11 cellular contexts compared by ENCODE assay signal in genomic region chr12:92717202-92717601, GRCh38. TPM values are rescaled to one million over a fixed set of nuclear protein-coding genes. Genes with fewer than 3 reads are reported as not detected.
DNase-seq lines count a peak whose midpoint lies in the region; ATAC-seq and TF ChIP-seq lines count a peak whose summit lies in the region.
"Had no signal": no experiment of that assay in that cellular context is flagged by ENCODE, and none has a peak within 500 bp of the region (broad histone marks: within the 10 kb centered on the region; RNA-seq: fewer than 3 reads in every experiment).

No MANE protein-coding gene starts in this region.

- POLR2A ChIA-PET in A673 (lab: Charles Lee; ENCODE audit: low non-redundant PET): no interaction called here
- POLR2A ChIA-PET in SK-N-SH (lab: Yijun Ruan, JAX): no interaction called here

- H3K4me2 ChIP-seq in GM23338 (peak overlapping the region; percentile 15; the same call in 1 of the 2 replicates), SK-N-SH (no peak overlapping the region)

- no peaks in the 10 kb centered on the region for H3K36me3 ChIP-seq in A673 (ENCODE audit: insufficient read depth, low read length, poor library complexity, severe bottlenecking)
- H3K36me3 ChIP-seq in GM23338 (ENCODE audit: insufficient read depth): no peaks in the 10 kb centered on the region
- no peaks in the 10 kb centered on the region for H3K36me3 ChIP-seq in SK-N-SH (replicated peaks in 1 of 2; ENCODE audit: control insufficient read depth in 1 of 2, insufficient read depth in 2 of 2, low read length in 1 of 2)
- H3K36me3 ChIP-seq: gastroesophageal sphincter had no signal

- H2AFZ ChIP-seq in GM23338 (peak overlapping the region; percentile 18; the same call in 1 of the 2 replicates), SK-N-SH (ENCODE audit: low read depth) (no peak overlapping the region)

- peak; percentile 45 for TF ChIP-seq RAD21 in SK-N-SH (IDR thresholded peaks at IDR 0.05; ENCODE audit: low read length)

- H3K9me2 ChIP-seq in GM23338 (ENCODE audit: insufficient read depth): no peaks in the 10 kb centered on the region
- no peaks in the 10 kb centered on the region for H3K9me2 ChIP-seq in SK-N-SH

- no peak overlapping the region for H3K4me3 Mint-ChIP-seq in GM23338

- TF ChIP-seq CTCF in A673 (conservative IDR thresholded peaks at IDR 0.05; ENCODE audit: low read depth, low read length) (peak; percentile 83), GM23338 (conservative IDR thresholded peaks at IDR 0.05; ENCODE audit: low read depth in 2 of 2) (peak; percentile 71 to 81), SK-N-SH (IDR thresholded peaks at IDR 0.05) (peak; percentile 53)

- H3K27me3 Mint-ChIP-seq in GM23338 (ENCODE audit: insufficient read depth, low read depth, poor library complexity): peaks cover 7% of the 10 kb centered on the region

- peaks cover 5% of the 10 kb centered on the region; the same call in 2 of the 3 replicates for H3K36me3 Mint-ChIP-seq in GM23338 (ENCODE audit: low read depth)

- H3K27me3 ChIP-seq in A673 (replicated peaks; ENCODE audit: insufficient read depth, low read depth, low read length, poor library complexity) (no peaks in the 10 kb centered on the region), GM23338 (ENCODE audit: insufficient read depth) (no peaks in the 10 kb centered on the region), SK-N-SH (ENCODE audit: insufficient read depth) (no peaks in the 10 kb centered on the region)
- H3K27me3 ChIP-seq: gastroesophageal sphincter had no signal

- peak; percentile 58 for ATAC-seq in GM23338
- ATAC-seq: gastroesophageal sphincter had no signal

- peaks cover 4% of the 10 kb centered on the region for H3K4me1 ChIP-seq in A673 (ENCODE audit: insufficient read depth, low read length, poor library complexity, severe bottlenecking)
- no peaks in the 10 kb centered on the region for H3K4me1 ChIP-seq in GM23338 (ENCODE audit: insufficient read depth)
- no peaks in the 10 kb centered on the region; a peak in 1 of 4 replicates for H3K4me1 ChIP-seq in SK-N-SH (ENCODE audit: control insufficient read depth in 1 of 2, insufficient read depth in 2 of 2, low read depth in 1 of 2, low read length in 1 of 2)
- H3K4me1 ChIP-seq: gastroesophageal sphincter had no signal

- peak; percentile 77 for DNase-seq in A673 (ENCODE audit: low spot score)
- DNase-seq in GM23338 (ENCODE audit: low spot score): peak; percentile 74
- DNase-seq in SK-N-SH: peak; percentile 4
- DNase-seq in glomerular endothelial cell (ENCODE audit: extremely low read depth, low read depth, low spot score): peak; percentile 45
- DNase-seq in germinal center (ENCODE audit: low spot score): no peak
- DNase-seq in T-helper 9 cell: no peak
- no peak for DNase-seq in activated naive CD4-positive, alpha-beta T cell treated with Interleukin-2 at 50 U/mL for 16 hours
- no peak for DNase-seq in glomerular visceral epithelial cell (ENCODE audit: extremely low spot score)
- DNase-seq: stimulated activated CD4-positive, alpha-beta T cell treated with anti-CD3 and anti-CD28 coated beads, Interleukin-12 subunit alpha, Interleukin-12 subunit beta, amount 100 ng/mL, for 4 hours had no signal

- H4K20me1 ChIP-seq in GM23338 (replicated peaks; ENCODE audit: insufficient read depth) (no peaks in the 10 kb centered on the region), SK-N-SH (ENCODE audit: insufficient read depth) (no peaks in the 10 kb centered on the region)

- no TSS peak for BruUV-seq in A673 (replicated peaks; lab: Mats Ljungman, UMichigan)

- H3K27ac ChIP-seq in A673 (ENCODE audit: low read depth, low read length, poor library complexity, severe bottlenecking) (no peak overlapping the region), GM23338 (ENCODE audit: low read depth) (no peak overlapping the region), SK-N-SH (ENCODE audit: low read depth in 2 of 2, low read length in 1 of 2) (no peak overlapping the region)
- H3K27ac ChIP-seq: gastroesophageal sphincter had no signal

- H3K79me2 ChIP-seq in GM23338 (replicated peaks; ENCODE audit: insufficient read depth): no peaks in the 10 kb centered on the region
- no peaks in the 10 kb centered on the region for H3K79me2 ChIP-seq in SK-N-SH (ENCODE audit: insufficient read depth)

- TF ChIP-seq EP300 in SK-N-SH (IDR thresholded peaks at IDR 0.05; ENCODE audit: borderline replicate concordance in 1 of 2, low read depth in 1 of 2, low read length in 1 of 2): no peak

- H3K9me3 ChIP-seq in A673 (ENCODE audit: low read depth, low read length, poor library complexity, severe bottlenecking) (no peaks in the 10 kb centered on the region), SK-N-SH (no peaks in the 10 kb centered on the region)
- H3K9me3 ChIP-seq: gastroesophageal sphincter had no signal

- H3K4me1 Mint-ChIP-seq in GM23338: peaks cover 12% of the 10 kb centered on the region; the same call in 2 of the 3 replicates

- H3K4me3 ChIP-seq in A673 (ENCODE audit: low read depth, low read length, poor library complexity, severe bottlenecking) (no peak overlapping the region), GM23338 (no peak overlapping the region), SK-N-SH (ENCODE audit: low read depth in 2 of 2, low read length in 1 of 2) (no peak overlapping the region)
- H3K4me3 ChIP-seq: gastroesophageal sphincter had no signal

- H3F3A ChIP-seq in GM23338 (replicated peaks; ENCODE audit: low read depth) (no peaks in the 10 kb centered on the region), SK-N-SH (replicated peaks; ENCODE audit: insufficient read depth) (peaks cover 3% of the 10 kb centered on the region)

- intact Hi-C loops in A673 (cut with micrococcal nuclease; ENCODE audit: unreplicated experiment): loop anchor here (5.0 kb wide), 1 partner anchor 680 kb away; no protein-coding TSS in a partner anchor

- no peak overlapping the region for H3K27ac Mint-ChIP-seq in GM23338

- WGBS in SK-N-SH (ENCODE audit: low lambda C conversion rate): 43% methylated on average over 2 of the region's 2 CpGs

- peaks cover 8% of the 10 kb centered on the region for H3K9me3 Mint-ChIP-seq in GM23338

- no peak overlapping the region for H3K9ac ChIP-seq in SK-N-SH

- CTCF ChIA-PET in A673 (lab: Charles Lee): interaction anchor here (0.6 kb wide), 1 partner anchor 210 kb away, joined by 4 read pairs; no protein-coding TSS in a partner anchor
- CTCF ChIA-PET in SK-N-SH (lab: Yijun Ruan, JAX): interaction anchor here (1.5 kb wide), 1 partner anchor 22 kb away, joined by 3 read pairs; no protein-coding TSS in a partner anchor

TF ChIP-seq in GM23338, 12 proteins besides CTCF, POLR2A, EP300 and RAD21 (continues in another document):
- TF ChIP-seq ZNF331 (CRISPR knock-in tag; IDR thresholded peaks at IDR 0.05; ENCODE audit: low read depth) (no peak), EZH2 (IDR thresholded peaks at IDR 0.05; ENCODE audit: low read depth, unreplicated experiment) (no peak), NANOG (IDR thresholded peaks at IDR 0.05; ENCODE audit: borderline replicate concordance) (no peak), STAT1 (IDR thresholded peaks at IDR 0.05; ENCODE audit: unreplicated experiment) (no peak), EZH2phosphoT487 (IDR thresholded peaks at IDR 0.05; ENCODE audit: unreplicated experiment) (no peak), JUNB (IDR thresholded peaks at IDR 0.05; ENCODE audit: unreplicated experiment) (no peak), POLR2AphosphoS5 (IDR thresholded peaks at IDR 0.05; ENCODE audit: low read depth) (no peak)

TF ChIP-seq in SK-N-SH, 30 proteins besides CTCF, POLR2A, EP300 and RAD21:
- TF ChIP-seq TEAD4 (IDR thresholded peaks at IDR 0.05; ENCODE audit: borderline replicate concordance, insufficient read depth): no peak
- no peak for TF ChIP-seq GATA2 (CRISPR knock-in tag; IDR thresholded peaks at IDR 0.05)
- no peak for TF ChIP-seq FOSL2 (IDR thresholded peaks at IDR 0.05; ENCODE audit: borderline replicate concordance, low read depth)

RNA-seq across cellular contexts. Expression of gene PLEKHG7, which starts 14.4 kb away (rescaled TPM):
- not detected in 2 replicates for total RNA-seq in A673 (2021)
- not detected in 2 replicates for total RNA-seq in GM23338 (2014; rRNA removed; shearing (Covaris generic))
- polyA plus RNA-seq in GM23338 (2016; fragmentation: Nextera tagmentation; extraction: Ambion mirVana): not detected in 2 replicates
- not detected in 2 replicates for polyA plus RNA-seq in SK-N-SH (2012; rRNA removed)
- not detected in 2 replicates for polyA plus RNA-seq in SK-N-SH (2012; cell fraction: cytosol; rRNA removed)
- polyA plus RNA-seq in SK-N-SH (2012; cell fraction: nucleus; rRNA removed): not detected in 2 replicates
- not detected in 2 replicates for total RNA-seq in glomerular endothelial cell
- total RNA-seq: gastroesophageal sphincter, NCI-H460 had no signal

Comparison
In these comparisons a context has a peak if more than half of its experiments do, and no peak if none do; other contexts are left out.
1. DNase-seq: peak in A673 (single experiment), GM23338 (single experiment), SK-N-SH (single experiment) and glomerular endothelial cell (single experiment); none in germinal center (single experiment), T-helper 9 cell (single experiment), activated naive CD4-positive, alpha-beta T cell treated with Interleukin-2 at 50 U/mL for 16 hours (single experiment) and glomerular visceral epithelial cell (single experiment).
2. Peak in every context shown above with its lines, with median percentiles within 50 percentile points of each other: CTCF ChIP-seq.